ENCODE assay signal across 29 cellular contexts in the genomic region with DNA sequence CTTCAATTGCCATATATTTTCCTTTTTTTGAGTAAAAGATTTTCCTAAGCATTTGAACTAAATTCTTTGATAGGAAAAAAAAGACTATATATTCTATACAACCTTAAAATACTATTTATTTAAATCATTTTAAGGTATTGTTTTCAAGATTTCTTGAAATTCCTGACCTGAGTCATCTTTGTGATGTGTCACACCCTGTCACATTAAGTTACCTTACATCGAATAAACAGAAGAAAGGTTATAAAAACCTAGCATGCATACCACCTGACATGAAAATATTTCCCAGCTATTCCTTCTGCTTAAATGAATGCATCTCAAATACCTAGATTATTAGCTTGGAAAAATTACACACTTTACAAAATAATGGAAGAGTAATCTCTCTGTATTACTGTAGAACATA.
DNase-seq lines count a peak whose midpoint lies in the region; ATAC-seq, FAIRE-seq and TF ChIP-seq lines count a peak whose summit lies in the region.
"Had no signal": no experiment of that assay in that cellular context is flagged by ENCODE, and none has a peak within 500 bp of the region (broad histone marks: within the 10 kb centered on the region; RNA-seq: fewer than 3 reads in every experiment).

No MANE protein-coding gene starts in this region.

- FAIRE-seq in GM12878 (lab: Jason Lieb, UNC) = peak; percentile 59
- FAIRE-seq: HTR-8/SVneo, K562 had no signal

- H2BK120ac ChIP-seq in mesendoderm (ENCODE audit: low read depth, low read length) = no peak overlapping the region

- no peaks in the 10 kb centered on the region for H3K27me3 Mint-ChIP-seq in MCF 10A (ENCODE audit: insufficient read depth, unreplicated experiment)
- H3K27me3 Mint-ChIP-seq in mesothelial cell of epicardium (ENCODE audit: low read depth) = no peaks in the 10 kb centered on the region
- H3K27me3 Mint-ChIP-seq: CD4-positive, CD25-positive, alpha-beta regulatory T cell had no signal

- no peaks in the 10 kb centered on the region for H3K79me1 ChIP-seq in mesendoderm (ENCODE audit: low read length)

- H3K36me3 Mint-ChIP-seq in MCF 10A (ENCODE audit: insufficient read depth, unreplicated experiment) = no peaks in the 10 kb centered on the region
- peaks cover 8% of the 10 kb centered on the region for H3K36me3 Mint-ChIP-seq in mesothelial cell of epicardium

- H3K56ac ChIP-seq in mesendoderm (ENCODE audit: low read length) = no peak overlapping the region

- TF ChIP-seq CTCF in MCF 10A (IDR thresholded peaks at IDR 0.05; ENCODE audit: unreplicated experiment) (no peak), breast epithelium (IDR thresholded peaks at IDR 0.05) (no peak), GM12878 (IDR thresholded peaks at IDR 0.05 in 2 of 3, conservative IDR thresholded peaks at IDR 0.05 in 1 of 3; ENCODE audit: control insufficient read depth in 2 of 3, extremely low read depth in 1 of 3, insufficient read depth in 1 of 3, low read depth in 3 of 3, low read length in 3 of 3) (no peak), mesothelial cell of epicardium (IDR thresholded peaks at IDR 0.05; ENCODE audit: unreplicated experiment) (no peak), coronary artery (IDR thresholded peaks at IDR 0.05) (no peak)

- no peak overlapping the region for H2BK15ac ChIP-seq in mesendoderm (replicated peaks; ENCODE audit: low read depth)

- no peak for ATAC-seq in GM12878
- ATAC-seq: K562, Panc1 had no signal

- H2AFZ ChIP-seq in GM12878 (ENCODE audit: control insufficient read depth, low read depth, low read length) = no peak overlapping the region
- H2AFZ ChIP-seq: GM23248 had no signal

- H3K4me1 ChIP-seq in breast epithelium = no peaks in the 10 kb centered on the region
- no peaks in the 10 kb centered on the region for H3K4me1 ChIP-seq in GM12878 (ENCODE audit: control insufficient read depth, insufficient read depth, low read length)
- H3K4me1 ChIP-seq in mesendoderm (ENCODE audit: control insufficient read depth, low read depth, low read length) = no peaks in the 10 kb centered on the region
- H3K4me1 ChIP-seq: BLaER1 had no signal

- H3K9me3 Mint-ChIP-seq in MCF 10A (ENCODE audit: unreplicated experiment) = no peaks in the 10 kb centered on the region
- peaks cover 9% of the 10 kb centered on the region for H3K9me3 Mint-ChIP-seq in mesothelial cell of epicardium

- H3K9ac ChIP-seq in GM12878 (ENCODE audit: control insufficient read depth, insufficient read depth, low read length) = no peak overlapping the region
- no peak overlapping the region for H3K9ac ChIP-seq in mesendoderm (ENCODE audit: low read length)
- H3K9ac ChIP-seq: BLaER1, GM23248 had no signal

- H3K9me3 ChIP-seq in breast epithelium (no peaks in the 10 kb centered on the region), GM12878 (replicated peaks; ENCODE audit: control insufficient read depth, insufficient read depth, low read length) (no peaks in the 10 kb centered on the region)
- H3K9me3 ChIP-seq: BLaER1 had no signal

- no peak for TF ChIP-seq RAD21 in GM12878 (IDR thresholded peaks at IDR 0.05; ENCODE audit: insufficient read depth, low read depth, low read length)

- CTCF ChIA-PET in MCF 10A (lab: Yijun Ruan, JAX) = no interaction called here
- CTCF ChIA-PET in GM12878 (lab: Yijun Ruan, JAX) = no interaction called here

- no peak overlapping the region for H3K4ac ChIP-seq in mesendoderm (ENCODE audit: low read depth, low read length)

- H3K4me3 Mint-ChIP-seq in MCF 10A (ENCODE audit: unreplicated experiment) (no peak overlapping the region), mesothelial cell of epicardium (no peak overlapping the region)
- H3K4me3 Mint-ChIP-seq: CD4-positive, CD25-positive, alpha-beta regulatory T cell; HFFc6 had no signal

- H3K4me3 ChIP-seq in breast epithelium (no peak overlapping the region), GM12878 (no peak overlapping the region), coronary artery (no peak overlapping the region), mesendoderm (ENCODE audit: low read length) (no peak overlapping the region)
- H3K4me3 ChIP-seq: BLaER1, GM23248, K562, SK-N-MC had no signal

- intact Hi-C loops in MCF 10A (cut with micrococcal nuclease) (no loop called here), breast epithelium (cut with DNase I; ENCODE audit: low total_unique reads) (no loop called here), GM12878 (cut with micrococcal nuclease; ENCODE audit: unreplicated experiment) (no loop called here)

- SMC1A ChIA-PET in GM12878 (lab: Charles Lee; ENCODE audit: uncharacterized antibody, unreplicated experiment) = interaction anchor here (1.1 to 1.5 kb wide), 2 partner anchors 15 to 83 kb away, joined by 3 to 4 read pairs; no protein-coding TSS in a partner anchor

- no peak overlapping the region for H4K5ac ChIP-seq in mesendoderm (ENCODE audit: low read length)

- no peak for TF ChIP-seq EP300 in GM12878 (IDR thresholded peaks at IDR 0.05; ENCODE audit: borderline replicate concordance in 1 of 2, control insufficient read depth in 1 of 2, low read depth in 2 of 2, low read length in 2 of 2)

- H3K36me3 ChIP-seq in breast epithelium (no peaks in the 10 kb centered on the region), GM12878 (ENCODE audit: control insufficient read depth in 2 of 2, insufficient read depth in 2 of 2, low read length in 1 of 2) (no peaks in the 10 kb centered on the region), mesendoderm (ENCODE audit: control insufficient read depth, insufficient read depth, low read length) (no peaks in the 10 kb centered on the region)
- H3K36me3 ChIP-seq: BLaER1 had no signal

- H3K27me3 ChIP-seq in breast epithelium = no peaks in the 10 kb centered on the region
- H3K27me3 ChIP-seq in GM12878 (replicated peaks in 1 of 2; ENCODE audit: control insufficient read depth in 2 of 2, insufficient read depth in 2 of 2, low read length in 1 of 2) = no peaks in the 10 kb centered on the region
- H3K27me3 ChIP-seq in mesendoderm (ENCODE audit: insufficient read depth, low read length, poor library complexity) = no peaks in the 10 kb centered on the region
- H3K27me3 ChIP-seq: BLaER1 had no signal

- H3K18ac ChIP-seq in mesendoderm (ENCODE audit: low read length) = no peak overlapping the region

- DNase-seq in MCF 10A (ENCODE audit: unreplicated experiment) (peak; percentile 1), breast epithelium (ENCODE audit: low spot score in 2 of 2) (no peak), GM12878 (ENCODE audit: low read depth, low spot score) (no peak), mesothelial cell of epicardium (ENCODE audit: low spot score in 2 of 2, unreplicated experiment in 2 of 2) (no peak), coronary artery (ENCODE audit: low spot score) (no peak), medulla oblongata (ENCODE audit: extremely low spot score) (no peak), AG20443 (ENCODE audit: low spot score) (no peak), mesendoderm (no peak)
- DNase-seq: CD4-positive, CD25-positive, alpha-beta regulatory T cell; DMS153; DND-41; GM23248; H7; HFFc6; Kasumi-1; NCI-H1048; NCI-H1417; NCI-H1694; NCI-H2029 treated with DMSO at 0.1 percent for 48 hours; NCI-H446 treated with DMSO at 0.1 percent for 48 hours; NCI-H526; NCI-H82; NK-92 treated with Interleukin-12 subunit alpha and Interleukin-12 subunit beta, amount 100 ng/mL, for 24 hours; SIG-M5 had no signal

- no peak overlapping the region for H2BK5ac ChIP-seq in mesendoderm (ENCODE audit: low read length)

- H3K27ac ChIP-seq in breast epithelium (no peak overlapping the region), GM12878 (ENCODE audit: control insufficient read depth, insufficient read depth) (no peak overlapping the region), coronary artery (no peak overlapping the region), mesendoderm (ENCODE audit: low read depth, low read length) (no peak overlapping the region)
- H3K27ac ChIP-seq: BLaER1, GM23248, SK-N-MC had no signal

- no peak for TF ChIP-seq POLR2A in breast epithelium (IDR thresholded peaks at IDR 0.05)
- no peak for TF ChIP-seq POLR2A in GM12878 (IDR thresholded peaks at IDR 0.05; ENCODE audit: low read depth, low read length)

- no peaks in the 10 kb centered on the region for H3K79me2 ChIP-seq in GM12878 (ENCODE audit: control insufficient read depth, insufficient read depth, low read length)
- no peaks in the 10 kb centered on the region for H3K79me2 ChIP-seq in mesendoderm (ENCODE audit: control insufficient read depth, insufficient read depth, low read length)

- BruUV-seq in MCF 10A (replicated peaks; lab: Mats Ljungman, UMichigan) = no TSS peak
- no TSS peak for BruUV-seq in GM12878 (replicated peaks; lab: Mats Ljungman, UMichigan)

- no peak overlapping the region for H2AK5ac ChIP-seq in mesendoderm (ENCODE audit: low read length)

- RAD21 ChIA-PET in GM12878 (lab: Charles Lee; ENCODE audit: unreplicated experiment) = no interaction called here

- in situ Hi-C loops in GM12878 (cut with MboI) = no loop called here

- no peaks in the 10 kb centered on the region for H4K20me1 ChIP-seq in GM12878 (ENCODE audit: control insufficient read depth, insufficient read depth)
- H4K20me1 ChIP-seq: BLaER1 had no signal

- H3K4me2 ChIP-seq in GM12878 (ENCODE audit: control insufficient read depth, insufficient read depth) (no peak overlapping the region), mesendoderm (ENCODE audit: low read length) (no peak overlapping the region)
- H3K4me2 ChIP-seq: BLaER1 had no signal

- H3K27ac Mint-ChIP-seq in MCF 10A (ENCODE audit: low read depth, unreplicated experiment) (no peak overlapping the region), mesothelial cell of epicardium (peak overlapping the region; percentile 74)
- H3K27ac Mint-ChIP-seq: CD4-positive, CD25-positive, alpha-beta regulatory T cell; HFFc6 had no signal

- no peaks in the 10 kb centered on the region for H3K4me1 Mint-ChIP-seq in MCF 10A (ENCODE audit: insufficient read depth, unreplicated experiment)
- H3K4me1 Mint-ChIP-seq in mesothelial cell of epicardium = peaks cover 21% of the 10 kb centered on the region
- H3K4me1 Mint-ChIP-seq: CD4-positive, CD25-positive, alpha-beta regulatory T cell had no signal

- H3K23ac ChIP-seq in mesendoderm (ENCODE audit: low read length) = no peak overlapping the region

- no peak overlapping the region for H4K8ac ChIP-seq in mesendoderm (ENCODE audit: low read depth, low read length)

- POLR2A ChIA-PET in MCF 10A (lab: Yijun Ruan, JAX) (interaction anchor here (0.6 to 1.3 kb wide), 3 partner anchors 12 to 226 kb away, joined by 3 to 4 read pairs (median 3); no protein-coding TSS in a partner anchor), GM12878 (lab: Charles Lee) (no interaction called here)

- 32% methylated on average over 1 of the region's 1 CpG for WGBS in GM12878 (ENCODE audit: insufficient coverage, insufficient replicate concordance, low lambda C conversion rate, missing lambda C conversion rate)
- no CpG with 5 or more reads among the region's 1 CpG for WGBS in mesendoderm (ENCODE audit: extremely low coverage, insufficient coverage, low lambda C conversion rate)

TF ChIP-seq in GM12878, 131 proteins besides CTCF, POLR2A, EP300 and RAD21 (continues in another document):
- TF ChIP-seq STAT3 (IDR thresholded peaks at IDR 0.05; ENCODE audit: low read depth, low read length) (no peak), SREBF2 (IDR thresholded peaks at IDR 0.05; ENCODE audit: low read length) (no peak), NR2C1 (IDR thresholded peaks at IDR 0.05) (no peak), MXI1 (IDR thresholded peaks at IDR 0.05; ENCODE audit: low read depth, low read length) (no peak), CEBPB (IDR thresholded peaks at IDR 0.05; ENCODE audit: borderline replicate concordance in 1 of 2, low read depth in 2 of 2, low read length in 2 of 2) (no peak), TARDBP (IDR thresholded peaks at IDR 0.05; ENCODE audit: borderline replicate concordance) (no peak)
